20 cellular contexts compared by ENCODE assay signal in the genomic region with DNA sequence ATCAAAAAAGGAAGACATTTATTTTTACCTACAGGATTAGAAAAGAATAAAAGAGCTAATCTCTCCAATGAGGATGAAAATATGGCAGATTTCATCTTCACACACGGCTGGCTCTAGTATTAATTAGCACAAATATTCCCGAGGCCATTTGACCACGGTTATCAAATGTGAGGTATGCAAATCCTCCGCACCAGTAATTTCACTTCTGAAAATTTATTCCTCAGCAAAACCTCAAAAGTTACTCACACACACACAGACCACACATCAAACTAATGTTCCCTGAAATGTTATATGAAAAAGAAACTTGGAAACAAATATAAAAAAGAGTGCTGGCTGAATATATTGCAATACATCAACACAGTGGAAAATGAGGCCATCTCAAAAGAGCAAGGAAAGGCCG.
"Had no signal": no experiment of that assay in that cellular context is flagged by ENCODE, and none has a peak within 500 bp of the region (broad histone marks: within the 10 kb centered on the region; RNA-seq: fewer than 3 reads in every experiment).

No MANE protein-coding gene starts in this region.

- H3K36me3 Mint-ChIP-seq: activated naive CD8-positive, alpha-beta T cell treated with anti-CD3 and anti-CD28 coated beads, Interleukin-2, amount 10 ng/mL, durations not matched to agents 7 days and 5 days; type B pancreatic cell had no signal

- H3K4me1 ChIP-seq: left ventricle myocardium inferior, prostate gland had no signal

- H3K27ac ChIP-seq: esophagus squamous epithelium, left ventricle myocardium inferior, prostate gland, stomach had no signal

- DNase-seq: activated CD4-positive, alpha-beta T cell treated with anti-CD3 and anti-CD28 coated beads for 48 hours; activated CD4-positive, CD25-positive, alpha-beta regulatory T cell; activated CD8-positive, alpha-beta T cell treated with anti-CD3 and anti-CD28 coated beads for 36 hours; activated naive CD4-positive, alpha-beta T cell treated with Interleukin-2 at 50 U/mL for 16 hours; activated naive CD8-positive, alpha-beta T cell treated with anti-CD3 and anti-CD28 coated beads, Interleukin-2, amount 10 ng/mL, durations not matched to agents 7 days and 5 days; activated T-cell treated with anti-CD3 and anti-CD28 coated beads, Interleukin-2, amount 50 U/mL, for 1 hour; anterior cingulate cortex; effector CD8-positive, alpha-beta T cell; esophagus squamous epithelium; hypothalamus; left ventricle myocardium inferior; right cardiac atrium; stomach; T-helper 1 cell; T-helper 9 cell had no signal

- H3K9me3 Mint-ChIP-seq: activated CD8-positive, alpha-beta T cell treated with anti-CD3 and anti-CD28 coated beads for 36 hours; activated naive CD8-positive, alpha-beta T cell treated with anti-CD3 and anti-CD28 coated beads, Interleukin-2, amount 10 ng/mL, durations not matched to agents 7 days and 5 days; activated T-helper 2 cell treated with anti-CD3 and anti-CD28 coated beads, Interferon-gamma antibody, Interleukin-2, Interleukin-4, amounts not matched to agents 10 μg/mL and 5 μg/mL and 100 μg/mL, durations not matched to agents 14 hours and 24 hours and 36 hours; dendritic cell treated with granulocyte-macrophage colony-stimulating factor and Interleukin-4, amounts not matched to agents 40 ng/mL and 50 ng/mL, for 4 days; neural crest cell; type B pancreatic cell had no signal

- H3K4me3 ChIP-seq: esophagus squamous epithelium, left ventricle myocardium inferior, prostate gland, stomach had no signal

- H3K36me3 ChIP-seq: left ventricle myocardium inferior, prostate gland, stomach had no signal

- H3K27me3 Mint-ChIP-seq: type B pancreatic cell had no signal

- H3K4me3 Mint-ChIP-seq: activated CD8-positive, alpha-beta T cell treated with anti-CD3 and anti-CD28 coated beads for 36 hours; activated naive CD8-positive, alpha-beta T cell treated with anti-CD3 and anti-CD28 coated beads, Interleukin-2, amount 10 ng/mL, durations not matched to agents 7 days and 5 days; dendritic cell treated with granulocyte-macrophage colony-stimulating factor and Interleukin-4, amounts not matched to agents 40 ng/mL and 50 ng/mL, for 4 days; neural crest cell; type B pancreatic cell had no signal

- H3K9me3 ChIP-seq: esophagus squamous epithelium, left ventricle myocardium inferior, prostate gland, stomach had no signal

- H3K27ac Mint-ChIP-seq: activated CD8-positive, alpha-beta T cell treated with anti-CD3 and anti-CD28 coated beads for 36 hours; activated naive CD8-positive, alpha-beta T cell treated with anti-CD3 and anti-CD28 coated beads, Interleukin-2, amount 10 ng/mL, durations not matched to agents 7 days and 5 days; activated T-helper 2 cell treated with anti-CD3 and anti-CD28 coated beads, Interferon-gamma antibody, Interleukin-2, Interleukin-4, amounts not matched to agents 10 μg/mL and 5 μg/mL and 100 μg/mL, durations not matched to agents 14 hours and 24 hours and 36 hours; dendritic cell treated with granulocyte-macrophage colony-stimulating factor and Interleukin-4, amounts not matched to agents 40 ng/mL and 50 ng/mL, for 4 days; type B pancreatic cell had no signal
